8 cellular contexts compared by ENCODE assay signal in genomic region chr17:18564099-18564448, GRCh38.
DNase-seq lines count a peak whose midpoint lies in the region; ATAC-seq and TF ChIP-seq lines count a peak whose summit lies in the region.
"Not testable (repeated sequence)": the region's sequence is repeated elsewhere in the genome, so short reads cannot be mapped to it uniquely, and the experiment has no call there.

No MANE protein-coding gene starts in this region.

- H2BK15ac ChIP-seq in mesendoderm (replicated peaks; ENCODE audit: low read depth): not testable (repeated sequence)

- not testable (repeated sequence) for H3K27me3 Mint-ChIP-seq in CD8-positive, alpha-beta T cell (ENCODE audit: low read depth); activated T-helper 17 cell treated with anti-CD3 and anti-CD28 coated beads, Interleukin-2, amount 50 U/mL, for 72 hours

- H3K4me3 Mint-ChIP-seq in CD8-positive, alpha-beta T cell: peak overlapping the region; percentile 71
- H3K4me3 Mint-ChIP-seq in activated T-helper 17 cell treated with anti-CD3 and anti-CD28 coated beads, Interleukin-2, amount 50 U/mL, for 72 hours: peak overlapping the region; percentile 61

- DNase-seq in CD8-positive, alpha-beta T cell: peak in 6 of 7 experiments; percentile 8 to 65 (median 36)
- not testable (repeated sequence) for DNase-seq in LNCaP clone FGC (ENCODE audit: low read depth); esophagus squamous epithelium (lab: John Stamatoyannopoulos, UW)
- DNase-seq in RKO (ENCODE audit: low spot score): peak; percentile 5
- DNase-seq in mesendoderm: peak; percentile 71
- DNase-seq in stimulated activated CD4-positive, alpha-beta T cell treated with anti-CD3 and anti-CD28 coated beads, TNF-alpha, amount 100 ng/mL, for 24 hours (ENCODE audit: low read depth in 3 of 3): peak in 2 of 3 experiments; percentile 3 to 9

- H3K4me1 ChIP-seq in CD8-positive, alpha-beta T cell (ENCODE audit: insufficient read depth, low read length); mesendoderm (ENCODE audit: control insufficient read depth, low read depth, low read length): not testable (repeated sequence)
- H3K4me1 ChIP-seq in esophagus squamous epithelium: peaks cover 0 to 21% (median 0%) of the 10 kb centered on the region in 3 donors

- not testable (repeated sequence) for H4K8ac ChIP-seq in mesendoderm (ENCODE audit: low read depth, low read length)

- not testable (repeated sequence) for H3K4me3 ChIP-seq in CD8-positive, alpha-beta T cell (ENCODE audit: low read depth, low read length); LNCaP clone FGC (ENCODE audit: low read depth, low read length); esophagus squamous epithelium; mesendoderm (ENCODE audit: low read length)

- H3K9me3 ChIP-seq in CD8-positive, alpha-beta T cell (ENCODE audit: low read length); esophagus squamous epithelium: not testable (repeated sequence)

- peak overlapping the region; percentile 30 for H3K27ac Mint-ChIP-seq in CD8-positive, alpha-beta T cell
- H3K27ac Mint-ChIP-seq in activated T-helper 17 cell treated with anti-CD3 and anti-CD28 coated beads, Interleukin-2, amount 50 U/mL, for 72 hours: peak overlapping the region; percentile 61

- not testable (repeated sequence) for H2AK5ac ChIP-seq in mesendoderm (ENCODE audit: low read length)

- WGBS in esophagus squamous epithelium, 2 donors: 0% methylated on average over 3 of the region's 3 CpGs; no CpG with 5 or more reads in 1 of the 2 donors
- WGBS in mesendoderm (ENCODE audit: extremely low coverage, insufficient coverage, low lambda C conversion rate): no CpG with 5 or more reads among the region's 3 CpGs

- not testable (repeated sequence) for H3K4me2 ChIP-seq in mesendoderm (ENCODE audit: low read length)

- not testable (repeated sequence) for TF ChIP-seq POLR2A in esophagus squamous epithelium (IDR thresholded peaks at IDR 0.05)

- H3K79me1 ChIP-seq in mesendoderm (ENCODE audit: low read length): not testable (repeated sequence)

- not testable (repeated sequence) for H3K23ac ChIP-seq in mesendoderm (ENCODE audit: low read length)

- H3K56ac ChIP-seq in mesendoderm (ENCODE audit: low read length): not testable (repeated sequence)

- not testable (repeated sequence) for H3K27ac ChIP-seq in CD8-positive, alpha-beta T cell (ENCODE audit: low read depth, low read length); esophagus squamous epithelium; mesendoderm (ENCODE audit: low read depth, low read length)

- not testable (repeated sequence) for H4K5ac ChIP-seq in mesendoderm (ENCODE audit: low read length)

- peak; percentile 91 for ATAC-seq in CD8-positive, alpha-beta T cell
- peak; percentile 41 for ATAC-seq in GM21423 (IDR thresholded peaks at IDR 0.05; ENCODE audit: unreplicated experiment)
- ATAC-seq in activated T-helper 17 cell treated with anti-CD3 and anti-CD28 coated beads, Interleukin-2, amount 50 U/mL, for 72 hours (replicated peaks): peak; percentile 76

- H2BK5ac ChIP-seq in mesendoderm (ENCODE audit: low read length): not testable (repeated sequence)

- not testable (repeated sequence) for H3K36me3 Mint-ChIP-seq in CD8-positive, alpha-beta T cell; activated T-helper 17 cell treated with anti-CD3 and anti-CD28 coated beads, Interleukin-2, amount 50 U/mL, for 72 hours (ENCODE audit: low read depth)

- peaks cover 12% of the 10 kb centered on the region for H3K4me1 Mint-ChIP-seq in CD8-positive, alpha-beta T cell (ENCODE audit: low read depth)
- not testable (repeated sequence) for H3K4me1 Mint-ChIP-seq in activated T-helper 17 cell treated with anti-CD3 and anti-CD28 coated beads, Interleukin-2, amount 50 U/mL, for 72 hours

- not testable (repeated sequence) for H2BK120ac ChIP-seq in mesendoderm (ENCODE audit: low read depth, low read length)

- not testable (repeated sequence) for H3K9me3 Mint-ChIP-seq in CD8-positive, alpha-beta T cell; activated T-helper 17 cell treated with anti-CD3 and anti-CD28 coated beads, Interleukin-2, amount 50 U/mL, for 72 hours

- TF ChIP-seq CTCF in CD8-positive, alpha-beta T cell (IDR thresholded peaks at IDR 0.05): peak; percentile 64
- TF ChIP-seq CTCF in LNCaP clone FGC (IDR thresholded peaks at IDR 0.05; ENCODE audit: control insufficient read depth, extremely low read depth, insufficient read depth) (peak; percentile 63), esophagus squamous epithelium (IDR thresholded peaks at IDR 0.05) (peak; percentile 39 to 78 (median 66))

- not testable (repeated sequence) for H3K36me3 ChIP-seq in CD8-positive, alpha-beta T cell (ENCODE audit: insufficient read depth, low read length); esophagus squamous epithelium; mesendoderm (ENCODE audit: control insufficient read depth, insufficient read depth, low read length)

- POLR2A ChIA-PET in CD8-positive, alpha-beta T cell (lab: Charles Lee): not testable (repeated sequence)

- not testable (repeated sequence) for H3K27me3 ChIP-seq in CD8-positive, alpha-beta T cell (ENCODE audit: insufficient read depth, low read length); esophagus squamous epithelium; mesendoderm (ENCODE audit: insufficient read depth, low read length, poor library complexity)

- intact Hi-C loops in CD8-positive, alpha-beta T cell (cut with DNase I, micrococcal nuclease): loop anchor here in 1 of 2 experiments (10.0 kb wide), 1 partner anchor 349 kb away; no protein-coding TSS in a partner anchor
- intact Hi-C loops in esophagus squamous epithelium (cut with DNase I): not testable (repeated sequence)

- not testable (repeated sequence) for H3K18ac ChIP-seq in mesendoderm (ENCODE audit: low read length)

- H3K79me2 ChIP-seq in mesendoderm (ENCODE audit: control insufficient read depth, insufficient read depth, low read length): not testable (repeated sequence)

- H3K9ac ChIP-seq in mesendoderm (ENCODE audit: low read length): not testable (repeated sequence)

- H3K4ac ChIP-seq in mesendoderm (ENCODE audit: low read depth, low read length): not testable (repeated sequence)

- CTCF ChIA-PET in CD8-positive, alpha-beta T cell (lab: Charles Lee): not testable (repeated sequence)

Comparison
In these comparisons a context has a peak if more than half of its experiments do, and no peak if none do; other contexts are left out.
1. ATAC-seq: peak in every context shown above with its lines; median percentile 91 in CD8-positive, alpha-beta T cell; 76 in activated T-helper 17 cell treated with anti-CD3 and anti-CD28 coated beads, Interleukin-2, amount 50 U/mL, for 72 hours; 41 in GM21423.